In the genomic region with DNA sequence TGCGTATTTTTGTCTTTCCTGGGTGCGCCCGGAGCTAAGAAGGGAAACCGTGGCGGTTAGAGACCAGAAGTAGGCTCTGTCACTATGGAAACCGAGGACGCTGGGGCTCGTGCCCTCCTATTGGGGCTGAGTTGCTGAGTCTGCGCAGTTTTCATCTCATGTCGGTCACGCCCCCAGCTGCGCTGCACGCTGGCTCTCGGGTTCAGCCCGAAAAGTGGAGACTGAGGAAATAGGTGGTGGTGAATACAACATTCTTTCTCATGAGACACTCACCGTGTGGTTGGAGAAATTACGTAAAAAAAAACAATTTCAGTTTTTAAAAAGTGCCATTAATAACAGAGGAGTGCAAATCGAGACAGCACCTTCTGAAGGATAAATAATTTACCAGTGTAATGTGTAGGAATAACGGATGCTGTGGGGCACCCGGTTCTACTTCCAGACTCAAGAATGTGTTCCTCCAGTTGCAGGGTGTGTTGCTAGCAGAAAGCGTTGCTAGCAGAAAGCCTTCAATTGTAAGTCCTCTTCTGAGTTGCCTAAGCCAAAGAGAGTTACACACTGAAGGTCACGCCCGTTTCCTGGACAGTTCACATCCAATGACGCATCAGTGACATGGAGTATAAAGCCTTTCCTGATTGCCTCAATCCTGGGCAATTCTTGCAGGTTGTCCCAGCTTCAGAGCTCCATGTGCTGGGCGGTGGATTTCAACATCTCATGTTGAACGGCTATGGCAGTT, we compare ENCODE assay signal across 8 cellular contexts. TPM values are rescaled to one million over a fixed set of nuclear protein-coding genes. Genes with fewer than 3 reads are reported as not detected.
A peak's percentile ranks its signal among the peaks of the same experiment; 100 is the strongest.
DNase-seq lines count a peak whose midpoint lies in the region; ATAC-seq and TF ChIP-seq lines count a peak whose summit lies in the region.

No MANE protein-coding gene starts in this region.

- peaks cover 2% of the 10 kb centered on the region for H3K27me3 Mint-ChIP-seq in glutamatergic neuron (ENCODE audit: unreplicated experiment)

- TF ChIP-seq POLR2A in NB4 (IDR thresholded peaks at IDR 0.05; ENCODE audit: extremely low read depth, insufficient read length): no peak
- TF ChIP-seq POLR2A in testis (IDR thresholded peaks at IDR 0.05): no peak

- peak overlapping the region; percentile 57 for H3K27ac ChIP-seq in osteoblast (ENCODE audit: low read depth, low read length)
- H3K27ac ChIP-seq in testis: no peak overlapping the region

- H2AFZ ChIP-seq in osteoblast (ENCODE audit: low read length): peak overlapping the region; percentile 76

- peaks cover 2% of the 10 kb centered on the region for H3K4me1 Mint-ChIP-seq in glutamatergic neuron (ENCODE audit: low read depth, unreplicated experiment)

- in situ Hi-C loops in SK-MEL-5 (cut with HindIII; ENCODE audit: low pct_unique_long_range_greater_than_20kb, low sequenced_read_pairs): no loop called here

- peak overlapping the region; percentile 94 for H3K4me3 Mint-ChIP-seq in glutamatergic neuron (ENCODE audit: unreplicated experiment)

- H3K4me1 ChIP-seq in osteoblast (ENCODE audit: insufficient read depth, low read length): peaks cover 15% of the 10 kb centered on the region
- peaks cover 6% of the 10 kb centered on the region for H3K4me1 ChIP-seq in testis

- TF ChIP-seq CTCF in NB4 (IDR thresholded peaks at IDR 0.05; ENCODE audit: low read depth, low read length): no peak
- no peak for TF ChIP-seq CTCF in glutamatergic neuron (IDR thresholded peaks at IDR 0.05; ENCODE audit: partially characterized antibody, unreplicated experiment)
- no peak for TF ChIP-seq CTCF in osteoblast (IDR thresholded peaks at IDR 0.05; ENCODE audit: extremely low read depth, low read depth, low read length)
- no peak for TF ChIP-seq CTCF in testis (IDR thresholded peaks at IDR 0.05)

- H4K20me1 ChIP-seq in osteoblast (ENCODE audit: insufficient read depth, low read length): no peaks in the 10 kb centered on the region

- no peaks in the 10 kb centered on the region for H3K9me3 Mint-ChIP-seq in glutamatergic neuron (ENCODE audit: unreplicated experiment)

- H3K4me2 ChIP-seq in osteoblast (ENCODE audit: insufficient read depth, low read length): peak overlapping the region; percentile 96

- H3K36me3 ChIP-seq in osteoblast (ENCODE audit: insufficient read depth, low read length): no peaks in the 10 kb centered on the region
- H3K36me3 ChIP-seq in testis (ENCODE audit: low read depth, missing control alignments): no peaks in the 10 kb centered on the region

- no peak overlapping the region for H3K27ac Mint-ChIP-seq in glutamatergic neuron (ENCODE audit: unreplicated experiment)

- DNase-seq in GF-D8 (lab: John Stamatoyannopoulos, UW) (peak; percentile 99), NB4 (ENCODE audit: low read depth) (peak; percentile 97), SK-MEL-5 (ENCODE audit: low read depth, low spot score) (peak; percentile 90), glutamatergic neuron (peak; percentile 86), osteoblast (ENCODE audit: insufficient read length, low spot score, missing footprints) (peak; percentile 96), testis (peak; percentile 96)
- peak; percentile 91 for DNase-seq in activated naive CD4-positive, alpha-beta T cell treated with anti-CD3 and anti-CD28 coated beads, Interleukin-2, amount 50 U/mL, for 16 hours

- H3K27me3 ChIP-seq in osteoblast (ENCODE audit: insufficient read depth, low read length) (peaks cover 15% of the 10 kb centered on the region), testis (no peaks in the 10 kb centered on the region)

- 5 to 6% methylated on average over 23 to 26 of the region's 26 CpGs for WGBS in testis, 2 donors

- H3K4me3 ChIP-seq in NB4 (ENCODE audit: low read depth, low read length): peak overlapping the region; percentile 77
- peak overlapping the region; percentile 73 for H3K4me3 ChIP-seq in osteoblast (ENCODE audit: insufficient read depth, low read length)
- peak overlapping the region; percentile 38 to 60 for H3K4me3 ChIP-seq in testis

- no peaks in the 10 kb centered on the region for H3K79me2 ChIP-seq in osteoblast (ENCODE audit: insufficient read depth, low read length)

- ATAC-seq in HG02588 (IDR thresholded peaks at IDR 0.05; ENCODE audit: unreplicated experiment): peak; percentile 91

- H3K36me3 Mint-ChIP-seq in glutamatergic neuron (ENCODE audit: unreplicated experiment): no peaks in the 10 kb centered on the region

- H3K9me3 ChIP-seq in osteoblast (ENCODE audit: low read depth, low read length): no peaks in the 10 kb centered on the region
- no peaks in the 10 kb centered on the region for H3K9me3 ChIP-seq in testis

- intact Hi-C loops in testis (cut with DNase I; ENCODE audit: low total_unique reads): no loop called here

RNA-seq across cellular contexts. Expression of a gene that starts 20.4 kb away (rescaled TPM):
- total RNA-seq in SK-MEL-5 (2014; rRNA removed; shearing (Covaris generic)): 14.9 and 19.4 TPM in 2 replicates
- 45.9 and 46.4 TPM in 2 replicates for polyA plus RNA-seq in SK-MEL-5 (2015; cell fraction: cytosol; rRNA removed)
- polyA plus RNA-seq in SK-MEL-5 (2015; cell fraction: nucleus; rRNA removed): 368 and 374 TPM in 2 replicates
- 66.3 TPM for total RNA-seq in glutamatergic neuron (ENCODE audit: unreplicated experiment)
- 30.4 and 33.3 TPM in 2 replicates for total RNA-seq in osteoblast
- total RNA-seq in testis: 100 to 1,000 TPM; 109 to 137 TPM
- 73.4 TPM for polyA plus RNA-seq in testis (ENCODE audit: insufficient read depth, low read depth, low replicate concordance)

RNA-seq across cellular contexts. Expression of a gene that starts 26.6 kb away (rescaled TPM):
- 37.0 and 38.2 TPM in 2 replicates for total RNA-seq in SK-MEL-5 (2014; rRNA removed; shearing (Covaris generic))
- polyA plus RNA-seq in SK-MEL-5 (2015; cell fraction: cytosol; rRNA removed): 46.7 and 50.1 TPM in 2 replicates
- 123 and 163 TPM in 2 replicates for polyA plus RNA-seq in SK-MEL-5 (2015; cell fraction: nucleus; rRNA removed)
- total RNA-seq in glutamatergic neuron (ENCODE audit: unreplicated experiment): 91.0 TPM
- total RNA-seq in osteoblast: 64.8 and 71.3 TPM in 2 replicates
- total RNA-seq in testis: 100 to 1,000 TPM; 181 to 200 TPM
- 225 TPM for polyA plus RNA-seq in testis (ENCODE audit: insufficient read depth, low read depth, low replicate concordance)

RNA-seq across cellular contexts. Expression of a gene that starts 41.6 kb away (rescaled TPM):
- total RNA-seq in SK-MEL-5 (2014; rRNA removed; shearing (Covaris generic)): 0.11 and 0.35 TPM in 2 replicates
- not detected in 2 replicates for polyA plus RNA-seq in SK-MEL-5 (2015; cell fraction: cytosol; rRNA removed)
- 0.44 and 0.53 TPM in 2 replicates for polyA plus RNA-seq in SK-MEL-5 (2015; cell fraction: nucleus; rRNA removed)
- 0.22 TPM for total RNA-seq in glutamatergic neuron (ENCODE audit: unreplicated experiment)
- total RNA-seq in osteoblast: 0.36 and 0.59 TPM in 2 replicates
- total RNA-seq in testis: 10 to 100 TPM; 22.7 to 48.6 TPM
- 72.8 TPM for polyA plus RNA-seq in testis (ENCODE audit: insufficient read depth, low read depth, low replicate concordance)

Comparison
In these comparisons a context has a peak if more than half of its experiments do, and no peak if none do; other contexts are left out.
1. RNA of a gene that starts 41.6 kb away (total RNA-seq): 22.7 to 48.6 TPM in testis; 0.36 to 0.59 TPM in osteoblast, 0.22 TPM in glutamatergic neuron (single experiment) and 0.11 to 0.35 TPM in SK-MEL-5; every median in the first group is over 10 times any median in the second.
2. Peak in every context shown above with its lines, with median percentiles within 50 percentile points of each other: DNase-seq and H3K4me3 ChIP-seq.